Comparison of ENCODE assay signal across 8 cellular contexts in genomic region chr3:73365756-73366397, GRCh38.
DNase-seq lines count a peak whose midpoint lies in the region; ATAC-seq and TF ChIP-seq lines count a peak whose summit lies in the region.
"Had no signal": no experiment of that assay in that cellular context is flagged by ENCODE, and none has a peak within 500 bp of the region (broad histone marks: within the 10 kb centered on the region; RNA-seq: fewer than 3 reads in every experiment).

No MANE protein-coding gene starts in this region.

- TF ChIP-seq CTCF in omental fat pad (IDR thresholded peaks at IDR 0.05) (no peak), GM10266 (IDR thresholded peaks at IDR 0.05; ENCODE audit: control insufficient read depth, insufficient read depth, low read depth, missing control alignments) (no peak)

- intact Hi-C loops in head of caudate nucleus (cut with DNase I), result no loop called here

- ATAC-seq in omental fat pad (ENCODE audit: low FRiP score) (peak; percentile 98), GM18868 (IDR thresholded peaks at IDR 0.05; ENCODE audit: unreplicated experiment) (no peak)

- DNase-seq in amygdala (lab: John Stamatoyannopoulos, UW), result peak in 47 of 56 donors; percentile 4 to 83 (median 44)
- peak in 41 of 42 donors; percentile 33 to 89 (median 72) for DNase-seq in head of caudate nucleus
- peak; percentile 35 for DNase-seq in omental fat pad (ENCODE audit: low spot score)
- no peak for DNase-seq in activated CD4-positive, CD25-positive, alpha-beta regulatory T cell (lab: John Stamatoyannopoulos, UW)
- DNase-seq in GM10266 (ENCODE audit: extremely low spot score), result no peak
- no peak for DNase-seq in NCI-H345 treated with DMSO at 0.1 percent for 48 hours (lab: John Stamatoyannopoulos, UW; ENCODE audit: unreplicated experiment)
- DNase-seq: glutamatergic neuron had no signal

Comparison
In these comparisons a context has a peak if more than half of its experiments do, and no peak if none do; other contexts are left out.
1. DNase-seq: peak in amygdala (47 of 56), head of caudate nucleus (41 of 42) and omental fat pad (single experiment); none in activated CD4-positive, CD25-positive, alpha-beta regulatory T cell (0 of 4), GM10266 (single experiment) and NCI-H345 treated with DMSO at 0.1 percent for 48 hours (single experiment).